Comparison of ENCODE assay signal across 9 cellular contexts in the genomic region with DNA sequence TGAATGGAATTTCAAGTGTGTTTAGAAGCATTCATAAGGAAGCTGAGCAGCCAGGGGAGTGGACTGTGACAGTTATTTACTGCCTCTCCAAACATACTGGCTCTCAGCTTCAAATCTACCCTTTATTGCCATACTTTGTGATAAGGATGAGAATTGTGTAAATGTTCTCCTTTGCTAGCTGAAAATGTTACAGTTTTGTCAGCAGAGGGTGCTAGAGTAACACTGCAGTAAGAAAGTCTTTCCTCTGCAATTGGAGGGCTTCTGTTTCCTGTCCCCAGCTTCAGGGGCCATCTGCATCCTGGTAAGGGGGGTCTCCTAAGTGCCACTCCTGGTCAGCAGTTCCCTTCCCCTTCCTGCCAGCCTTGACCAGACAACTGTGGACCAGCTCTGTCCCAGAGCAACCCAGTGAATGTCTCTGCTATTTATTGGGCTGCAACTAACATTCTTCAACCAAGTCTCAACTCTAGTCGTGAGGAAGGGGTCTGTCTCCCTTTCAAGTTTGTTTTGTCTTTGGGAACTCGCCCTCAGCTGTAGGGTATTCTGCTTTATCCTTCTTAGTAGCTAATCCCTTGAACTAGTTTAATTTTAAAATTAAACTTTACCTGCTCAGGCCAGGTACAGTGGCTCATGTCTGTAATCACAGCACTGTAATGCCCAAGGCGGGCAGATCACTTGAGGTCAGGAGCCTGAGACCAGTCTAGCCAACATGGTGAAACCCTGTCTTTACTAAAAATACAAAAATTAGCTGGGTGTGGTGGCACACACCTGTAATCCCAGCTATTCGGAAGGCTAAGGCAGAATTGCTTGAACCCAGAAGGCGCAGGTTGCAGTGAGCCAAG. TPM values are rescaled to one million over a fixed set of nuclear protein-coding genes. Genes with fewer than 3 reads are reported as not detected.
DNase-seq lines count a peak whose midpoint lies in the region; ATAC-seq, FAIRE-seq and TF ChIP-seq lines count a peak whose summit lies in the region.
"Had no signal": no experiment of that assay in that cellular context is flagged by ENCODE, and none has a peak within 500 bp of the region (broad histone marks: within the 10 kb centered on the region; RNA-seq: fewer than 3 reads in every experiment).

No MANE protein-coding gene starts in this region.

- CTCF ChIA-PET in activated naive CD4-positive, alpha-beta T cell treated with anti-CD3 and anti-CD28 coated beads, Interleukin-2, amount 10 ng/mL, durations not matched to agents 7 days and 5 days (lab: Charles Lee) = interaction anchor here (0.7 to 8.2 kb wide), 51 partner anchors 8 to 547 kb away, joined by 3 to 211 read pairs (median 4); a partner anchor contains a TSS

- peak; percentile 85 for TF ChIP-seq CTCF in cardiac muscle cell (IDR thresholded peaks at IDR 0.05; ENCODE audit: low read depth, low read length)

- H3K4me3 ChIP-seq in cardiac muscle cell = no peak overlapping the region
- H3K4me3 ChIP-seq: BLaER1 had no signal

- TF ChIP-seq POLR2A in H54 (IDR thresholded peaks at IDR 0.05; ENCODE audit: low read depth, low read length) = no peak

- no peak for ATAC-seq in esophagus mucosa

- DNase-seq in NCI-H1436 (lab: John Stamatoyannopoulos, UW) = peak; percentile 32
- DNase-seq in NCI-H1436 treated with DMSO at 0.1 percent for 48 hours (lab: John Stamatoyannopoulos, UW) = no peak
- DNase-seq in H54 (ENCODE audit: insufficient read length, low spot score) = peak; percentile 29
- DNase-seq in NCI-H2227 treated with DMSO at 0.1 percent for 48 hours (lab: John Stamatoyannopoulos, UW) = peak; percentile 31
- DNase-seq in activated naive CD4-positive, alpha-beta T cell treated with anti-CD3 and anti-CD28 coated beads, Interleukin-2, amount 10 ng/mL, durations not matched to agents 7 days and 5 days = peak; percentile 33
- DNase-seq in cardiac muscle cell (ENCODE audit: low read depth in 1 of 2, low spot score in 1 of 2) = peak; percentile 70 to 82
- DNase-seq in pons (ENCODE audit: low spot score) = peak; percentile 81

- H3K4me3 Mint-ChIP-seq in activated naive CD4-positive, alpha-beta T cell treated with anti-CD3 and anti-CD28 coated beads, Interleukin-2, amount 10 ng/mL, durations not matched to agents 7 days and 5 days = no peak overlapping the region

- peaks cover 7% of the 10 kb centered on the region for H3K36me3 ChIP-seq in cardiac muscle cell

- H3K27ac Mint-ChIP-seq in activated naive CD4-positive, alpha-beta T cell treated with anti-CD3 and anti-CD28 coated beads, Interleukin-2, amount 10 ng/mL, durations not matched to agents 7 days and 5 days = no peak overlapping the region

- peaks cover 29% of the 10 kb centered on the region for H3K36me3 Mint-ChIP-seq in activated naive CD4-positive, alpha-beta T cell treated with anti-CD3 and anti-CD28 coated beads, Interleukin-2, amount 10 ng/mL, durations not matched to agents 7 days and 5 days

- no peaks in the 10 kb centered on the region for H3K27me3 ChIP-seq in cardiac muscle cell
- H3K27me3 ChIP-seq: BLaER1 had no signal

- H3K27ac ChIP-seq in cardiac muscle cell = peak overlapping the region; percentile 3
- H3K27ac ChIP-seq: BLaER1 had no signal

- peak; percentile 60 for FAIRE-seq in H54 (lab: Jason Lieb, UNC)

- H3K9me3 Mint-ChIP-seq in activated naive CD4-positive, alpha-beta T cell treated with anti-CD3 and anti-CD28 coated beads, Interleukin-2, amount 10 ng/mL, durations not matched to agents 7 days and 5 days = peaks cover 3% of the 10 kb centered on the region

- peaks cover 35% of the 10 kb centered on the region for H3K4me1 Mint-ChIP-seq in activated naive CD4-positive, alpha-beta T cell treated with anti-CD3 and anti-CD28 coated beads, Interleukin-2, amount 10 ng/mL, durations not matched to agents 7 days and 5 days

- H3K4me1 ChIP-seq in cardiac muscle cell (ENCODE audit: low read depth) = peaks cover 2% of the 10 kb centered on the region

- H3K9me3 ChIP-seq in cardiac muscle cell (ENCODE audit: low read depth) = no peaks in the 10 kb centered on the region

- no peaks in the 10 kb centered on the region for H3K27me3 Mint-ChIP-seq in activated naive CD4-positive, alpha-beta T cell treated with anti-CD3 and anti-CD28 coated beads, Interleukin-2, amount 10 ng/mL, durations not matched to agents 7 days and 5 days

RNA-seq across cellular contexts. Expression of a gene that starts 45.3 kb away (rescaled TPM):
- total RNA-seq in cardiac muscle cell (16.0 and 22.3 TPM in 2 replicates), esophagus mucosa (8.6 TPM)
- 8.5 and 10.8 TPM in 2 replicates for polyA plus RNA-seq in cardiac muscle cell
